Comparison of ENCODE assay signal across 13 cellular contexts in the genomic region with DNA sequence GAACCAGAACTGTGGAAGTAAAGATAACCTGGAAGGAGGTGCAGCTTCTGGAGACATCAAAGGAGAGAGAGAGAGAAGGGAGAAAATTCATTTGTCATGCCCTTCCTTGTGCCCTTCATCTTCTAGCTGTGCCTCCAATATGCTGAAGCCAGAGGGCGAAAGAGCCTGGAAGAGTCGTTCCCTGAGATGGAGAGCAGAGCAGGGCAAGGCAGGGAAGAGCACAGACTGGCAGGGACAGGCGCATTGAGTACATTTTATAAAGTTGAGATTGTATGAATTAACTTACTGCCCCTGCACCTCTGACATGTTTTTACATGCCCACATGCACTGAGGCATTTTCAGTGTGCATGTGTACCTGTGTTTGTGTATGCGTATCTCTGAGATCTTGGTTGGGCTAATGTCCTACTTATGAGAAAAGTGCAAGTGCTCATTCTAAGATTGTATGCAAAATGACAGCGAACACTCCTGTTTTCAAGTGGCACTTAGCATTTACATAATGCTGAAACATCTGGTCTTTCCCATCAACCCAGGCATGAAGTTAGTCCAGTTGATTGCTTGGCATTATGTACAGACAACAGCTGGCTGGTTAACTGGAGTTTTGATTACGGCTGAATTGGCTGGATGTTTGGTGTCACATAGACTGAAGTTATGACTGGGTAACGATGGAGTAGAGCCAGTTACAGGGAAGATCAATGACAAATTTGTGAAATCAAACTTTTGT. TPM values are rescaled to one million over a fixed set of nuclear protein-coding genes. Genes with fewer than 3 reads are reported as not detected.
DNase-seq lines count a peak whose midpoint lies in the region; ATAC-seq and TF ChIP-seq lines count a peak whose summit lies in the region.
"Had no signal": no experiment of that assay in that cellular context is flagged by ENCODE, and none has a peak within 500 bp of the region (broad histone marks: within the 10 kb centered on the region; RNA-seq: fewer than 3 reads in every experiment).

No MANE protein-coding gene starts in this region.

- H3K27ac ChIP-seq in left lung, result no peak overlapping the region
- H3K27ac ChIP-seq: KMS-11 had no signal

- no peaks in the 10 kb centered on the region for H3K27me3 ChIP-seq in left lung

- ATAC-seq in left lung (peak; percentile 70), HG03196 (IDR thresholded peaks at IDR 0.05; ENCODE audit: unreplicated experiment) (no peak)
- ATAC-seq: activated CD4-positive, CD25-positive, alpha-beta regulatory T cell treated with anti-CD3 and anti-CD28 coated beads, Interleukin-2, amount 50 U/mL, for 24 hours had no signal

- in situ Hi-C loops in astrocyte of the cerebellum (cut with HindIII; ENCODE audit: low sequenced_read_pairs) (no loop called here), GM13976 (cut with MboI; ENCODE audit: low sequenced_read_pairs, unreplicated experiment) (no loop called here)

- intact Hi-C loops in left lung (cut with DNase I), result no loop called here

- TF ChIP-seq CTCF in AG10803 (conservative IDR thresholded peaks at IDR 0.05; ENCODE audit: low read length) (peak; percentile 36), astrocyte of the cerebellum (IDR thresholded peaks at IDR 0.05; ENCODE audit: low read depth, low read length, missing control alignments) (peak; percentile 18), left lung (IDR thresholded peaks at IDR 0.05) (no peak), GM13976 (IDR thresholded peaks at IDR 0.05; ENCODE audit: borderline replicate concordance, control extremely low read depth, extremely low read depth, insufficient read depth, missing control alignments) (no peak)

- no peaks in the 10 kb centered on the region for H3K4me1 ChIP-seq in left lung

- DNase-seq in AG10803 (ENCODE audit: low read depth) (peak; percentile 20), LHCN-M2 (ENCODE audit: low read depth) (peak; percentile 57), astrocyte of the cerebellum (ENCODE audit: low read depth) (no peak), left lung (no peak), medulla oblongata (ENCODE audit: extremely low spot score) (no peak), GM13976 (ENCODE audit: low spot score) (no peak)
- DNase-seq in activated CD4-positive, alpha-beta T cell treated with anti-CD3 and anti-CD28 coated beads, Interleukin-2, amount 50 U/mL, for 48 hours, result no peak
- DNase-seq: dermis blood vessel endothelial cell; RPMI8226; stimulated activated CD4-positive, alpha-beta T cell treated with anti-CD3 and anti-CD28 coated beads, Interleukin-4, amount 100 ng/mL, for 1 hour had no signal

- no peaks in the 10 kb centered on the region for H3K36me3 ChIP-seq in left lung

- H3K9me3 ChIP-seq in left lung, result no peaks in the 10 kb centered on the region

- H3K4me3 ChIP-seq in AG10803 (ENCODE audit: low read length) (no peak overlapping the region), astrocyte of the cerebellum (ENCODE audit: low read depth, low read length) (no peak overlapping the region), left lung (no peak overlapping the region)

RNA-seq across cellular contexts. Expression of gene MMADHC, which starts 23.7 kb away (rescaled TPM):
- total RNA-seq in LHCN-M2 (2014; rRNA removed) (155 and 160 TPM in 2 replicates), left lung (10 to 100 TPM; 80.1 to 90.2 TPM)
- 97.1 TPM for polyA plus RNA-seq in LHCN-M2 (2012)

Comparison
In these comparisons a context has a peak if more than half of its experiments do, and no peak if none do; other contexts are left out.
1. DNase-seq: peak in AG10803 (single experiment) and LHCN-M2 (single experiment); none in astrocyte of the cerebellum (single experiment), left lung (0 of 2), medulla oblongata (single experiment), activated CD4-positive, alpha-beta T cell treated with anti-CD3 and anti-CD28 coated beads, Interleukin-2, amount 50 U/mL, for 48 hours (0 of 2) and GM13976 (single experiment).
2. CTCF ChIP-seq: peak in AG10803 (single experiment) and astrocyte of the cerebellum (single experiment); none in left lung (0 of 2) and GM13976 (single experiment).